11 cellular contexts compared by ENCODE assay signal in the genomic region with DNA sequence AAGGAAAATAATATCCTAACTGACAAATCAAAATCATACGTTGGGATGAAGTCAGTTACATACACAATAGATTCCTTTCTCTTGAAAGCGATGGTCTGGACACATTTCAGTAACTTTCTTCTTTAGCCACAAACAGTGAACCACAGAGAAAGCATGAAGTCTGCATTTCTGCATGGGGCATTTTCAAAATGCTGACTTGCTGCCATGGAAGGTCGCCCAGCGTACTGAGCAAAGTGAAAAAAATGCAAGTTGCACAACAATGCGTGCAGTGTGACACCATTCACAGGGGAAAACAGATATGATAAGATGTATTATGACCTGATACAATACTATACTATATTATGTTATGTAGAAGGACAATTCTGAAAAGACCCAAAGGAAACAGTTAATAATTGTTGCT.
DNase-seq lines count a peak whose midpoint lies in the region; ATAC-seq and TF ChIP-seq lines count a peak whose summit lies in the region.
"Had no signal": no experiment of that assay in that cellular context is flagged by ENCODE, and none has a peak within 500 bp of the region (broad histone marks: within the 10 kb centered on the region; RNA-seq: fewer than 3 reads in every experiment).

No MANE protein-coding gene starts in this region.

- H2BK20ac ChIP-seq in IMR-90 (ENCODE audit: low read depth, low read length): peak overlapping the region; percentile 47; the same call in 1 of the 2 replicates

- DNase-seq in IMR-90 (peak; percentile 96), choroid plexus epithelial cell (ENCODE audit: low read depth) (peak; percentile 93), left lung (no peak), thyroid gland (peak; percentile 58 to 60), NCI-H510A treated with DMSO at 0.1 percent for 48 hours (lab: John Stamatoyannopoulos, UW) (no peak), OCI-M2 (lab: John Stamatoyannopoulos, UW; ENCODE audit: unreplicated experiment) (no peak)
- DNase-seq in activated T-cell treated with anti-CD3 and anti-CD28 coated beads, Interleukin-2, amount 50 U/mL, for 24 hours: no peak
- DNase-seq: effector memory CD8-positive, alpha-beta T cell; stimulated activated naive CD4-positive, alpha-beta T cell treated with Interleukin-2 at 50 U/mL for 16 hours had no signal

- dilution Hi-C loops in IMR-90 (cut with HindIII; ENCODE audit: low sequenced_read_pairs, unreplicated experiment): no loop called here

- no CpG with 5 or more reads among the region's 5 CpGs for WGBS in IMR-90 (ENCODE audit: extremely low coverage in 2 of 2, insufficient read length in 1 of 2), 2 experiments
- 15 to 19% methylated on average over 5 of the region's 5 CpGs for WGBS in thyroid gland, 2 donors

- H2BK5ac ChIP-seq in IMR-90 (ENCODE audit: low read depth, low read length, poor library complexity, severe bottlenecking): peak overlapping the region; percentile 92

- H3K27ac Mint-ChIP-seq in activated T-cell treated with anti-CD3 and anti-CD28 coated beads, Interleukin-2, amount 50 U/mL, for 24 hours: no peak overlapping the region
- H3K27ac Mint-ChIP-seq: effector memory CD8-positive, alpha-beta T cell had no signal

- TF ChIP-seq POLR2A in IMR-90 (IDR thresholded peaks at IDR 0.05; ENCODE audit: low read depth, low read length) (no peak), thyroid gland (IDR thresholded peaks at IDR 0.05) (no peak)

- H3K27me3 Mint-ChIP-seq in activated T-cell treated with anti-CD3 and anti-CD28 coated beads, Interleukin-2, amount 50 U/mL, for 24 hours: no peaks in the 10 kb centered on the region
- H3K27me3 Mint-ChIP-seq: effector memory CD8-positive, alpha-beta T cell had no signal

- H3K27ac ChIP-seq in IMR-90 (ENCODE audit: insufficient read depth, low read length): peak overlapping the region; percentile 93; the same call in 1 of the 2 replicates
- no peak overlapping the region for H3K27ac ChIP-seq in left lung
- H3K27ac ChIP-seq in thyroid gland: peak overlapping the region in 1 of 3 donors; percentile 55
- H3K27ac ChIP-seq: neutrophil had no signal

- H3K79me1 ChIP-seq in IMR-90 (ENCODE audit: low read depth in 1 of 2, low read length in 2 of 2): peaks cover 0 to 23% of the 10 kb centered on the region in 2 experiments; a peak in 2 of 4 replicates

- H3K9me3 ChIP-seq in IMR-90 (ENCODE audit: control insufficient read depth, insufficient read depth, low read length) (no peaks in the 10 kb centered on the region), left lung (peaks cover 0 to 9% of the 10 kb centered on the region in 2 donors), thyroid gland (no peaks in the 10 kb centered on the region)
- H3K9me3 ChIP-seq: neutrophil had no signal

- 0 out of 2 replicates have a peak overlapping the region, but pooled peaks have one; percentile 82 for H3K18ac ChIP-seq in IMR-90 (ENCODE audit: low read depth, low read length)

- H3K14ac ChIP-seq in IMR-90 (replicated peaks; ENCODE audit: low read depth, low read length): no peak overlapping the region; the same call in 1 of the 2 replicates

- H4K91ac ChIP-seq in IMR-90 (ENCODE audit: insufficient read depth, low read depth, low read length): no peak overlapping the region

- in situ Hi-C loops in IMR-90 (cut with MboI; ENCODE audit: low sequenced_read_pairs): no loop called here

- no peaks in the 10 kb centered on the region for H3K4me1 Mint-ChIP-seq in activated T-cell treated with anti-CD3 and anti-CD28 coated beads, Interleukin-2, amount 50 U/mL, for 24 hours (ENCODE audit: low read depth)

- no peaks in the 10 kb centered on the region for H4K20me1 ChIP-seq in IMR-90 (ENCODE audit: insufficient read depth, low read length)

- peaks cover 17% of the 10 kb centered on the region for H3K9me1 ChIP-seq in IMR-90 (ENCODE audit: insufficient read depth, low read length)

- no peak overlapping the region; the same call in 2 of the 3 replicates for H2BK15ac ChIP-seq in IMR-90 (ENCODE audit: low read depth, low read length)

- H3K36me3 ChIP-seq in IMR-90 (ENCODE audit: control insufficient read depth, insufficient read depth, low read length) (no peaks in the 10 kb centered on the region), left lung (no peaks in the 10 kb centered on the region), thyroid gland (no peaks in the 10 kb centered on the region)
- H3K36me3 ChIP-seq: neutrophil had no signal

- H2BK120ac ChIP-seq in IMR-90 (ENCODE audit: low read depth, low read length): peak overlapping the region; percentile 80; the same call in 1 of the 2 replicates

- no peak overlapping the region for H3K4me3 Mint-ChIP-seq in activated T-cell treated with anti-CD3 and anti-CD28 coated beads, Interleukin-2, amount 50 U/mL, for 24 hours
- H3K4me3 Mint-ChIP-seq: effector memory CD8-positive, alpha-beta T cell had no signal

- H3K56ac ChIP-seq in IMR-90 (ENCODE audit: extremely low read depth, insufficient read depth, low read length): peak overlapping the region; percentile 44

- peak overlapping the region; percentile 53; the same call in 1 of the 2 replicates for H3K4me2 ChIP-seq in IMR-90 (ENCODE audit: low read depth, low read length)

- H3K4me1 ChIP-seq in IMR-90 (ENCODE audit: control insufficient read depth, insufficient read depth, low read length): peaks cover 23% of the 10 kb centered on the region
- peaks cover 0 to 13% of the 10 kb centered on the region in 2 donors for H3K4me1 ChIP-seq in left lung
- peaks cover 20 to 27% of the 10 kb centered on the region in 2 donors for H3K4me1 ChIP-seq in thyroid gland

- intact Hi-C loops in IMR-90 (cut with micrococcal nuclease) (loop anchor here (2.0 to 10.0 kb wide), 2 partner anchors 81 to 181 kb away; no protein-coding TSS in a partner anchor), left lung (cut with DNase I) (no loop called here), thyroid gland (cut with DNase I) (no loop called here)

- H3K4ac ChIP-seq in IMR-90 (ENCODE audit: low read depth, low read length): peak overlapping the region; percentile 76; the same call in 1 of the 2 replicates

- TF ChIP-seq CTCF in IMR-90 (conservative IDR thresholded peaks at IDR 0.05; ENCODE audit: low read depth, low read length) (no peak), choroid plexus epithelial cell (conservative IDR thresholded peaks at IDR 0.05; ENCODE audit: low read depth, low read length) (no peak), left lung (IDR thresholded peaks at IDR 0.05) (no peak), thyroid gland (IDR thresholded peaks at IDR 0.05) (no peak)

- no TSS peak for BruUV-seq in IMR-90 (replicated peaks; lab: Mats Ljungman, UMichigan)

- H3K9me3 Mint-ChIP-seq in activated T-cell treated with anti-CD3 and anti-CD28 coated beads, Interleukin-2, amount 50 U/mL, for 24 hours: peaks cover 8% of the 10 kb centered on the region
- H3K9me3 Mint-ChIP-seq: effector memory CD8-positive, alpha-beta T cell had no signal

- H3K27me3 ChIP-seq in IMR-90 (ENCODE audit: control insufficient read depth, insufficient read depth, low read length): no peaks in the 10 kb centered on the region
- no peaks in the 10 kb centered on the region for H3K27me3 ChIP-seq in left lung
- no peaks in the 10 kb centered on the region for H3K27me3 ChIP-seq in thyroid gland
- H3K27me3 ChIP-seq: neutrophil had no signal

- CTCF ChIA-PET in IMR-90 (lab: Yijun Ruan, JAX): no interaction called here

- H4K8ac ChIP-seq in IMR-90 (ENCODE audit: low read depth in 2 of 2, low read length in 2 of 2): peak overlapping the region in 1 of 2 experiments; percentile 52; a peak in 2 of 4 replicates

- no peak overlapping the region; the same call in 1 of the 2 replicates for H4K5ac ChIP-seq in IMR-90 (ENCODE audit: low read depth, low read length)

- H2AFZ ChIP-seq in IMR-90 (replicated peaks; ENCODE audit: low read length, poor library complexity): no peak overlapping the region

- H3K23ac ChIP-seq in IMR-90 (ENCODE audit: low read depth, low read length): peak overlapping the region; percentile 8; the same call in 1 of the 2 replicates

- no peaks in the 10 kb centered on the region for H3K36me3 Mint-ChIP-seq in activated T-cell treated with anti-CD3 and anti-CD28 coated beads, Interleukin-2, amount 50 U/mL, for 24 hours (ENCODE audit: low read depth)

- no peak overlapping the region for H2AK9ac ChIP-seq in IMR-90 (replicated peaks; ENCODE audit: low read depth, low read length, poor library complexity)

- TF ChIP-seq RAD21 in IMR-90 (IDR thresholded peaks at IDR 0.05; ENCODE audit: low read length): no peak

- peak; percentile 87 for ATAC-seq in IMR-90 (ENCODE audit: low read depth)
- peak; percentile 67 for ATAC-seq in left lung
- no peak for ATAC-seq in HG02973 (IDR thresholded peaks at IDR 0.05; ENCODE audit: unreplicated experiment)
- ATAC-seq: effector memory CD8-positive, alpha-beta T cell had no signal

- H2AK5ac ChIP-seq in IMR-90 (ENCODE audit: low read depth, low read length): no peak overlapping the region

- POLR2A ChIA-PET in IMR-90 (lab: Charles Lee; ENCODE audit: unreplicated experiment): no interaction called here

- no peak overlapping the region for H3K9ac ChIP-seq in IMR-90 (ENCODE audit: low read depth, low read length)

- H3K4me3 ChIP-seq in IMR-90 (ENCODE audit: insufficient read depth, low read depth, low read length) (no peak overlapping the region), choroid plexus epithelial cell (ENCODE audit: low read depth, low read length) (no peak overlapping the region), left lung (no peak overlapping the region), thyroid gland (replicated peaks in 1 of 3) (no peak overlapping the region)

TF ChIP-seq in IMR-90, 13 proteins besides CTCF, POLR2A, EP300 and RAD21 (continues in another document):
- TF ChIP-seq RCOR1 (IDR thresholded peaks at IDR 0.05; ENCODE audit: insufficient replicate concordance, low read length) (peak; percentile 26), SMC3 (IDR thresholded peaks at IDR 0.05; ENCODE audit: low read depth, low read length) (no peak), MAFK (IDR thresholded peaks at IDR 0.05; ENCODE audit: low read depth, low read length) (peak; percentile 94), MXI1 (IDR thresholded peaks at IDR 0.05; ENCODE audit: borderline replicate concordance, low read depth, low read length) (no peak), FOS (IDR thresholded peaks at IDR 0.05; ENCODE audit: low read depth, low read length) (peak; percentile 69), MAZ (IDR thresholded peaks at IDR 0.05; ENCODE audit: borderline replicate concordance, low read depth, low read length) (peak; percentile 19; the same call in 1 of the 2 replicates)
- TF ChIP-seq, protein P1, sequence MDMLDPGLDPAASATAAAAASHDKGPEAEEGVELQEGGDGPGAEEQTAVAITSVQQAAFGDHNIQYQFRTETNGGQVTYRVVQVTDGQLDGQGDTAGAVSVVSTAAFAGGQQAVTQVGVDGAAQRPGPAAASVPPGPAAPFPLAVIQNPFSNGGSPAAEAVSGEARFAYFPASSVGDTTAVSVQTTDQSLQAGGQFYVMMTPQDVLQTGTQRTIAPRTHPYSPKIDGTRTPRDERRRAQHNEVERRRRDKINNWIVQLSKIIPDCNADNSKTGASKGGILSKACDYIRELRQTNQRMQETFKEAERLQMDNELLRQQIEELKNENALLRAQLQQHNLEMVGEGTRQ (IDR thresholded peaks at IDR 0.05; ENCODE audit: low read depth, low read length): no peak

Comparison
In these comparisons a context has a peak if more than half of its experiments do, and no peak if none do; other contexts are left out.
1. DNase-seq: peak in IMR-90 (single experiment), choroid plexus epithelial cell (single experiment) and thyroid gland (2 of 2); none in left lung (0 of 2), activated T-cell treated with anti-CD3 and anti-CD28 coated beads, Interleukin-2, amount 50 U/mL, for 24 hours (single experiment), NCI-H510A treated with DMSO at 0.1 percent for 48 hours (single experiment) and OCI-M2 (single experiment).